In the genomic region with DNA sequence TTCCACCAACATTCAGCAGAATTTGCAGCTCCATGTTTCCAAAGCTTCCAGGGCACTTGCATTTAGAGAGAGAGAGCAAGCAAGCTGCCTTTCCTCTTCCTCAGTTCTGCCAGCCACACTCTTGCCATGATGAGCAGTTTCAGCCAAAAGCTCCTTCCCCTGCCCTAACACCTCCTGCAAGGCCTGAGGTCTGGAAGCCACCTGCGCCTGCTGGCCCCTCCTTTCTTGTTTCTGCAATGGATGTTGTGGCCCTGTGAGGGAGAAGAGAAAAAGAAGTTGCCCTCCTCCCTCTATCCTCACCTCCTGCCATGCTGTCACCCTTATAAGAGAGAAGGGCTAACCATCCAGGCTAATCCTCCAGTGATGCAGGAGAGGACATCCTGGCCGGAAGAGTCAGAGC, we compare ENCODE assay signal across 21 cellular contexts. TPM values are rescaled to one million over a fixed set of nuclear protein-coding genes. Genes with fewer than 3 reads are reported as not detected.
DNase-seq lines count a peak whose midpoint lies in the region; ATAC-seq and TF ChIP-seq lines count a peak whose summit lies in the region.
"Had no signal": no experiment of that assay in that cellular context is flagged by ENCODE, and none has a peak within 500 bp of the region (broad histone marks: within the 10 kb centered on the region; RNA-seq: fewer than 3 reads in every experiment).

No MANE protein-coding gene starts in this region.

- WGBS in H9 (ENCODE audit: extremely low coverage, insufficient read length, low lambda C conversion rate) = no CpG with 5 or more reads among the region's 2 CpGs

- no peak overlapping the region for H3K4me2 ChIP-seq in H9 (ENCODE audit: insufficient read depth, insufficient read length, low read length)
- H3K4me2 ChIP-seq: PC-9 had no signal

- no peak overlapping the region for H2BK20ac ChIP-seq in H9 (ENCODE audit: low read depth, low read length, poor library complexity, severe bottlenecking)

- H3K27me3 ChIP-seq in naive thymus-derived CD4-positive, alpha-beta T cell (ENCODE audit: control insufficient read depth in 2 of 2, insufficient read depth in 2 of 2, low read length in 2 of 2) = no peaks in the 10 kb centered on the region
- H3K27me3 ChIP-seq in H9 (ENCODE audit: insufficient read depth, low read length) = no peaks in the 10 kb centered on the region
- H3K27me3 ChIP-seq in brain microvascular endothelial cell (replicated peaks) = no peaks in the 10 kb centered on the region
- H3K27me3 ChIP-seq: right atrium auricular region, suprapubic skin had no signal

- H3K27ac ChIP-seq in naive thymus-derived CD4-positive, alpha-beta T cell (ENCODE audit: low read depth, low read length) = peak overlapping the region; percentile 93
- no peak overlapping the region for H3K27ac ChIP-seq in H9 (ENCODE audit: insufficient read length, low read depth, low read length)
- H3K27ac ChIP-seq in brain microvascular endothelial cell = no peak overlapping the region
- H3K27ac ChIP-seq: PC-9, right atrium auricular region, suprapubic skin had no signal

- peaks cover 11 to 38% (median 26%) of the 10 kb centered on the region in 3 experiments for H3K36me3 ChIP-seq in naive thymus-derived CD4-positive, alpha-beta T cell (ENCODE audit: control insufficient read depth in 2 of 3, insufficient read depth in 3 of 3, low read length in 3 of 3)
- H3K36me3 ChIP-seq in brain microvascular endothelial cell (replicated peaks) = no peaks in the 10 kb centered on the region
- H3K36me3 ChIP-seq: BE2C, right atrium auricular region, suprapubic skin had no signal

- TF ChIP-seq CTCF in CD14-positive monocyte (IDR thresholded peaks at IDR 0.05) (no peak), GM12865 (IDR thresholded peaks at IDR 0.05; ENCODE audit: insufficient read depth, low read depth, low read length, missing control alignments) (no peak), H9 (conservative IDR thresholded peaks at IDR 0.05) (no peak), brain microvascular endothelial cell (IDR thresholded peaks at IDR 0.05; ENCODE audit: low read depth, low read length, missing control alignments) (no peak)

- H3K14ac ChIP-seq in H9 (ENCODE audit: insufficient read depth, low read length) = no peak overlapping the region

- H3K4me1 Mint-ChIP-seq in CD14-positive monocyte (peaks cover 96% of the 10 kb centered on the region), H9 (no peaks in the 10 kb centered on the region)
- H3K4me1 Mint-ChIP-seq in naive thymus-derived CD4-positive, alpha-beta T cell = peaks cover 27 to 100% (median 95%) of the 10 kb centered on the region in 7 donors

- H3K18ac ChIP-seq in H9 (ENCODE audit: insufficient read length, low read depth, low read length) = no peak overlapping the region

- no peak overlapping the region for H2AFZ ChIP-seq in H9 (ENCODE audit: low read length)
- H2AFZ ChIP-seq: PC-9 had no signal

- H3K36me3 Mint-ChIP-seq in CD14-positive monocyte (peaks cover 57 to 77% of the 10 kb centered on the region in 2 donors), H9 (ENCODE audit: insufficient read depth in 1 of 3, low read depth in 3 of 3) (no peaks in the 10 kb centered on the region)
- H3K36me3 Mint-ChIP-seq in naive thymus-derived CD4-positive, alpha-beta T cell = peaks cover 40 to 74% (median 63%) of the 10 kb centered on the region in 5 donors

- no peak overlapping the region for H4K8ac ChIP-seq in H9 (replicated peaks; ENCODE audit: insufficient read length, low read depth, low read length)

- H3K4me3 Mint-ChIP-seq in CD14-positive monocyte = no peak overlapping the region
- H3K4me3 Mint-ChIP-seq in naive thymus-derived CD4-positive, alpha-beta T cell = peak overlapping the region; percentile 64 to 89 (median 72)
- H3K4me3 Mint-ChIP-seq in H9 = no peak overlapping the region

- no peaks in the 10 kb centered on the region for H3K9me3 ChIP-seq in naive thymus-derived CD4-positive, alpha-beta T cell (ENCODE audit: control insufficient read depth in 2 of 3, low read length in 3 of 3)
- no peaks in the 10 kb centered on the region for H3K9me3 ChIP-seq in H9 (ENCODE audit: control insufficient read depth, low read depth, low read length)
- H3K9me3 ChIP-seq: BE2C, right atrium auricular region, suprapubic skin had no signal

- no peak overlapping the region for H3K4ac ChIP-seq in H9 (ENCODE audit: low read depth, low read length)

- no peak overlapping the region for H3K56ac ChIP-seq in H9 (ENCODE audit: insufficient read length, low read depth, low read length)

- no peaks in the 10 kb centered on the region for H4K20me1 ChIP-seq in H9 (ENCODE audit: control insufficient read depth, insufficient read depth, insufficient read length)

- no peak overlapping the region for H2BK12ac ChIP-seq in H9 (ENCODE audit: insufficient read length, low read depth, low read length)

- H4K5ac ChIP-seq in H9 (ENCODE audit: insufficient read length, low read depth, low read length) = no peak overlapping the region

- no peak overlapping the region for H2AK5ac ChIP-seq in H9 (ENCODE audit: insufficient read length, low read length)

- peaks cover 94 to 95% of the 10 kb centered on the region in 2 donors for H3K4me1 ChIP-seq in naive thymus-derived CD4-positive, alpha-beta T cell (ENCODE audit: control insufficient read depth in 2 of 2, insufficient read depth in 2 of 2, low read length in 2 of 2)
- no peaks in the 10 kb centered on the region for H3K4me1 ChIP-seq in H9 (ENCODE audit: insufficient read depth, low read length)
- H3K4me1 ChIP-seq: BE2C, right atrium auricular region, suprapubic skin had no signal

- no peak overlapping the region for H2BK15ac ChIP-seq in H9 (ENCODE audit: low read depth, low read length)

- H3K4me3 ChIP-seq in GM12865 (ENCODE audit: low read depth, low read length) = no peak overlapping the region
- peak overlapping the region; percentile 24 for H3K4me3 ChIP-seq in naive thymus-derived CD4-positive, alpha-beta T cell (ENCODE audit: low read length)
- no peak overlapping the region for H3K4me3 ChIP-seq in brain microvascular endothelial cell (ENCODE audit: low read depth, low read length)
- H3K4me3 ChIP-seq: PC-9, right atrium auricular region, suprapubic skin had no signal

- H3K27me3 Mint-ChIP-seq in CD14-positive monocyte (ENCODE audit: low read depth in 3 of 3) = no peaks in the 10 kb centered on the region
- no peaks in the 10 kb centered on the region for H3K27me3 Mint-ChIP-seq in naive thymus-derived CD4-positive, alpha-beta T cell
- H3K27me3 Mint-ChIP-seq in H9 (ENCODE audit: low read depth) = no peaks in the 10 kb centered on the region

- CTCF ChIA-PET in naive thymus-derived CD4-positive, alpha-beta T cell (lab: Charles Lee) = interaction anchor here (1.2 to 2.5 kb wide), 4 partner anchors 10 to 148 kb away, joined by 5 to 16 read pairs (median 6); no protein-coding TSS in a partner anchor

- no peak for DNase-seq in CD14-positive monocyte (ENCODE audit: low spot score)
- DNase-seq in GM12865 (ENCODE audit: low read depth) = peak; percentile 37
- peak; percentile 54 to 55 for DNase-seq in activated T-cell treated with anti-CD3 and anti-CD28 coated beads, Interleukin-2, amount 50 U/mL, for 48 hours
- no peak for DNase-seq in naive thymus-derived CD4-positive, alpha-beta T cell
- no peak for DNase-seq in H9
- DNase-seq in putamen (ENCODE audit: low spot score) = no peak
- no peak for DNase-seq in brain microvascular endothelial cell
- no peak for DNase-seq in NCI-H345 treated with DMSO at 0.1 percent for 48 hours (lab: John Stamatoyannopoulos, UW; ENCODE audit: unreplicated experiment)
- DNase-seq: amniotic stem cell, BE2C, DMS79 treated with DMSO at 0.1 percent for 48 hours, IMR-90, kidney, mesenchymal stem cell, MV-4-11, NCI-H2029, NCI-H526 treated with DMSO at 0.1 percent for 48 hours, nucleus accumbens, PC-9 had no signal

- no peaks in the 10 kb centered on the region for H3K23me2 ChIP-seq in H9 (ENCODE audit: insufficient read length, low read depth, low read length, poor library complexity, severe bottlenecking)

- no peak overlapping the region for H2BK120ac ChIP-seq in H9 (ENCODE audit: low read depth, low read length, poor library complexity, severe bottlenecking)

- no peaks in the 10 kb centered on the region for H3K79me2 ChIP-seq in H9 (ENCODE audit: insufficient read depth, low read length)

- H3K79me1 ChIP-seq in H9 (ENCODE audit: insufficient read depth, low read depth, low read length, poor library complexity, severe bottlenecking) = no peaks in the 10 kb centered on the region

- no peak overlapping the region for H3K23ac ChIP-seq in H9 (ENCODE audit: insufficient read length, low read depth, low read length)

- POLR2A ChIA-PET in naive thymus-derived CD4-positive, alpha-beta T cell (lab: Charles Lee) = interaction anchor here (0.6 to 43.0 kb wide), 5 partner anchors 2 to 165 kb away, joined by 3 to 2368 read pairs (median 1292); partner anchors contain the start of gene IKZF1

- no peak for ATAC-seq in naive thymus-derived CD4-positive, alpha-beta T cell

- intact Hi-C loops in CD14-positive monocyte (cut with micrococcal nuclease) = no loop called here
- intact Hi-C loops in naive thymus-derived CD4-positive, alpha-beta T cell (cut with micrococcal nuclease) = loop anchor here in 1 of 2 donors (5.0 kb wide), 1 partner anchor 86 kb away; no protein-coding TSS in a partner anchor

- peak overlapping the region; percentile 76 to 96 (median 84) for H3K27ac Mint-ChIP-seq in CD14-positive monocyte
- peak overlapping the region in 6 of 9 donors; percentile 89 to 100 (median 96) for H3K27ac Mint-ChIP-seq in naive thymus-derived CD4-positive, alpha-beta T cell
- no peak overlapping the region for H3K27ac Mint-ChIP-seq in H9

- no peak overlapping the region for H2BK5ac ChIP-seq in H9 (ENCODE audit: insufficient read length, low read length)

- no peaks in the 10 kb centered on the region for H3K9me3 Mint-ChIP-seq in CD14-positive monocyte
- H3K9me3 Mint-ChIP-seq in naive thymus-derived CD4-positive, alpha-beta T cell = peaks cover 0 to 7% (median 0%) of the 10 kb centered on the region in 11 donors
- H3K9me3 Mint-ChIP-seq in H9 = no peaks in the 10 kb centered on the region

- in situ Hi-C loops in brain microvascular endothelial cell (cut with HindIII; ENCODE audit: low pct_ligation_motif_present, low sequenced_read_pairs) = no loop called here

- H4K91ac ChIP-seq in H9 (ENCODE audit: insufficient read length, low read depth, low read length) = no peak overlapping the region

- H3K9ac ChIP-seq in H9 (ENCODE audit: extremely low read depth, insufficient read length, low read length) = no peak overlapping the region

- no peak overlapping the region for H3T11ph ChIP-seq in H9 (ENCODE audit: low read length)

RNA-seq across cellular contexts. Expression of gene IKZF1, which starts 48.7 kb away (rescaled TPM):
- 10 to 100 TPM; 38.4 to 80.2 TPM for polyA plus RNA-seq in CD14-positive monocyte
- total RNA-seq in naive thymus-derived CD4-positive, alpha-beta T cell = 100 to 1,000 TPM; 388 to 548 (median 463) TPM
- 100 to 1,000 TPM; 258 to 318 TPM for polyA plus RNA-seq in naive thymus-derived CD4-positive, alpha-beta T cell
- 0.48 and 0.98 TPM in 2 replicates for total RNA-seq in H9 (2021)
- total RNA-seq: IMR-90, PC-9 had no signal
- polyA plus RNA-seq: IMR-90 had no signal

Comparison
In these comparisons a context has a peak if more than half of its experiments do, and no peak if none do; other contexts are left out.
1. DNase-seq: peak in GM12865 (single experiment) and activated T-cell treated with anti-CD3 and anti-CD28 coated beads, Interleukin-2, amount 50 U/mL, for 48 hours (2 of 2); none in CD14-positive monocyte (single experiment), naive thymus-derived CD4-positive, alpha-beta T cell (0 of 9), H9 (single experiment), putamen (single experiment), brain microvascular endothelial cell (single experiment) and NCI-H345 treated with DMSO at 0.1 percent for 48 hours (single experiment).
2. H3K27ac Mint-ChIP-seq: peak in CD14-positive monocyte (7 of 7) and naive thymus-derived CD4-positive, alpha-beta T cell (6 of 9); none in H9 (0 of 3).
3. H3K4me3 Mint-ChIP-seq: peak in naive thymus-derived CD4-positive, alpha-beta T cell (10 of 10); none in CD14-positive monocyte (0 of 2) and H9 (0 of 2).
4. RNA of gene IKZF1, which starts 48.7 kb away (total RNA-seq): 388 to 548 TPM in naive thymus-derived CD4-positive, alpha-beta T cell; 0.48 to 0.98 TPM in H9; every median in the first group is over 100 times any median in the second.